ENCODE assay signal across 36 cellular contexts in the genomic region with DNA sequence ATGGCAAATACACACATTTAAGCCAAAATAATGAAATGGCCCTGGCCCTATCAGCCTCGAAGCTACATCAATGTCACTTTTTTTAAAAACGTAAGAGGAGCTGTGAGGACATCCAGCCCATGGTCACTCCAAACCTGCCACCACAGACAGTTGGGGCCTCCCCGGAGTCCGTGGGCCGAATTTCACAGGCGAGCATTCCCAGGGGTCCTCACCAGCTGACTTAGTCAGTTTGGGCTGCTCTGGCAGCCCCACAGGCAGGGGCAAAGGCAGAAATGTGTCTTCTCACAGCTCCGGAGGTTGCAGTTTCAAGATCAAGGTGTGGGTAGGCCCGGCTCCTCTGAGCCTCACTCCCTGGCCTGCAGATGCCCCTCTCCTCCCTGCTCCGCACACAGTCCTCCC. TPM values are rescaled to one million over a fixed set of nuclear protein-coding genes. Genes with fewer than 3 reads are reported as not detected.
"Had no signal": no experiment of that assay in that cellular context is flagged by ENCODE, and none has a peak within 500 bp of the region (broad histone marks: within the 10 kb centered on the region; RNA-seq: fewer than 3 reads in every experiment).

No MANE protein-coding gene starts in this region.

- H3K36me3 ChIP-seq: ascending aorta, cardiac muscle cell had no signal

- H3K27me3 ChIP-seq: ascending aorta, cardiac muscle cell had no signal

- H2AFZ ChIP-seq: PC-9 had no signal

- ATAC-seq: activated CD8-positive, alpha-beta memory T cell treated with anti-CD3 and anti-CD28 coated beads, Interleukin-2, amount 10 ng/mL, durations not matched to agents 7 days and 5 days; activated T-cell treated with anti-CD3 and anti-CD28 coated beads, Interleukin-2, amount 50 U/mL, for 72 hours; activated T-helper 17 cell treated with anti-CD3 and anti-CD28 coated beads, Interleukin-2, amount 50 U/mL, for 72 hours; Right ventricle myocardium inferior had no signal

- H3K27ac ChIP-seq: ascending aorta, cardiac muscle cell, PC-9, RWPE1, VCaP had no signal

- H3K9me3 ChIP-seq: ascending aorta had no signal

- H3K4me1 ChIP-seq: ascending aorta had no signal

- H3K4me3 ChIP-seq: ascending aorta, cardiac muscle cell, PC-9 had no signal

- DNase-seq: activated B cell treated with CpG ODN at 0.5 μM for 24 hours; activated CD4-positive, alpha-beta memory T cell treated with anti-CD3 and anti-CD28 coated beads for 36 hours; activated CD4-positive, alpha-beta T cell treated with anti-CD3 and anti-CD28 coated beads for 4 hours; activated CD4-positive, alpha-beta T cell treated with anti-CD3 and anti-CD28 coated beads, Interleukin-2, amount 50 U/mL, for 1 hour; activated CD4-positive, CD25-positive, alpha-beta regulatory T cell treated with anti-CD3 and anti-CD28 coated beads, Interleukin-2, amount 50 U/mL, for 72 hours; activated CD8-positive, alpha-beta memory T cell treated with anti-CD3 and anti-CD28 coated beads for 24 hours; activated CD8-positive, alpha-beta memory T cell treated with anti-CD3 and anti-CD28 coated beads, Interleukin-2, amount 10 ng/mL, durations not matched to agents 7 days and 5 days; activated effector memory CD4-positive, alpha-beta T cell treated with anti-CD3 and anti-CD28 coated beads, Interleukin-2, amount 50 U/mL, for 16 hours; activated naive CD4-positive, alpha-beta T cell; activated naive CD4-positive, alpha-beta T cell treated with anti-CD3 and anti-CD28 coated beads, Interleukin-2, amount 50 U/mL, for 16 hours; activated naive CD8-positive, alpha-beta T cell treated with anti-CD3 and anti-CD28 coated beads for 36 hours; activated T-cell treated with anti-CD3 and anti-CD28 coated beads, Interleukin-2, amount 50 U/mL, for 1 hour; activated T-cell treated with anti-CD3 and anti-CD28 coated beads, Interleukin-2, amount 50 U/mL, for 72 hours; amniotic stem cell; cerebellar nuclear complex; Karpas-422; KBM-7; NCI-H1048; NCI-H1436; NCI-H1694; NCI-H1930; NCI-H524 treated with DMSO at 0.1 percent for 48 hours; PC-9; SW 1271; T-helper 1 cell; T-helper 2 cell; T-helper 9 cell had no signal

- H3K4me2 ChIP-seq: PC-9 had no signal

RNA-seq across cellular contexts. Expression of a gene that starts 25.8 kb away (rescaled TPM):
- total RNA-seq: activated B cell treated with CpG ODN at 0.5 μM for 24 hours, MCF 10A, NCI-H460, OCI-LY7 had no signal
